ENCODE assay signal across 11 cellular contexts in the genomic region with DNA sequence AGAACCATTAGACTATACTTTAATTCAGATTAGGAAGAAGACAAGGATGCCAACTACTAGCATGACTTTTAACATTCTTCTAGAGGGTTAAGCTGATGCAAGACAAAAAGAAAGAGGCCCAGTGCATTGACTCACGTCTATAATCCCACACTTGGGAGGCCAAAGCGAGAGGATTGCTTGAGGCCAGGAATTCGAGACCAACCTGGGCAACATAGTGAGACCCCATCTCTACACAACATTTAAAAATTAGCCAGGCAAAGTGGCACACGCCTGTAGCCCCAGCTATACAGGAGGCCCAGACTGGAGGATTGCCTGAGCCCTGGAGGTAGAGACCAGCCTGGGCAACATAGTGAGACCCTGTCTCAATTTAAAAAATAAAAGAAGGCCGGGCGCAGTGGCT.
"Had no signal": no experiment of that assay in that cellular context is flagged by ENCODE, and none has a peak within 500 bp of the region (broad histone marks: within the 10 kb centered on the region; RNA-seq: fewer than 3 reads in every experiment).

No MANE protein-coding gene starts in this region.

- H3K9me3 Mint-ChIP-seq: GM23338, HFFc6 had no signal

- H3K27ac ChIP-seq: GM23248 had no signal

- H3K4me1 Mint-ChIP-seq: GM23338, H9 had no signal

- FAIRE-seq: H1, H54 had no signal

- H3K4me3 Mint-ChIP-seq: GM23338, H9, HFFc6 had no signal

- H2AFZ ChIP-seq: GM23248, GM23338 had no signal

- H3K4me1 ChIP-seq: HAP-1 had no signal

- DNase-seq: GM23248, GOT3, H7, H9, HCEC 1CT, HFFc6 had no signal

- H3K27ac Mint-ChIP-seq: GM23338, HFFc6 had no signal

- H3K4me2 ChIP-seq: GM23338 had no signal

- ATAC-seq: GM23338, HCT116 had no signal

- H3K9ac ChIP-seq: GM23248 had no signal

- H3K4me3 ChIP-seq: GM23248, GM23338, HAP-1 had no signal

- H3K9me3 ChIP-seq: HAP-1 had no signal
